In the genomic region with DNA sequence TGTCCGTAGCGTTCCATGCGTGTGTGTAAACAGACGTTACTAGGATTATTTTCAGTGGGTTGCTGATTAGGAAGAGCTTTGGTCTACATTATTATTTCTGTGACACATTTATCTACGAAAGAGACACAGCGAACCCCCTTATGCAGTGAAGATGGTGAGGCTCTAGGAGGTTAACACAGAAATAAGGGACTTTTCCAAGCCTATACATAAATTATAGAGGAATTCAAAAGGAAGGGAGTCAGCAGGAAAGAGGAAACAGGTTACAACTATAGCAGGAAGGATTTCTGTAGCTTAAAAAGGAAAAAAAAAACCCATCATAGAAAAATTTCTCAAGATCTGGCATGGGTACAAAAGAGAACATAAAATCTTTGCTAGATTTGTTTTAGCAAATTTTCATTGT, we compare ENCODE assay signal across 1 cellular context.
TF ChIP-seq lines count a peak whose summit lies in the region.

No MANE protein-coding gene starts in this region.

TF ChIP-seq in HCT116, 20 proteins besides CTCF, POLR2A, EP300 and RAD21 (continued from another document):
- TF ChIP-seq, protein P1, sequence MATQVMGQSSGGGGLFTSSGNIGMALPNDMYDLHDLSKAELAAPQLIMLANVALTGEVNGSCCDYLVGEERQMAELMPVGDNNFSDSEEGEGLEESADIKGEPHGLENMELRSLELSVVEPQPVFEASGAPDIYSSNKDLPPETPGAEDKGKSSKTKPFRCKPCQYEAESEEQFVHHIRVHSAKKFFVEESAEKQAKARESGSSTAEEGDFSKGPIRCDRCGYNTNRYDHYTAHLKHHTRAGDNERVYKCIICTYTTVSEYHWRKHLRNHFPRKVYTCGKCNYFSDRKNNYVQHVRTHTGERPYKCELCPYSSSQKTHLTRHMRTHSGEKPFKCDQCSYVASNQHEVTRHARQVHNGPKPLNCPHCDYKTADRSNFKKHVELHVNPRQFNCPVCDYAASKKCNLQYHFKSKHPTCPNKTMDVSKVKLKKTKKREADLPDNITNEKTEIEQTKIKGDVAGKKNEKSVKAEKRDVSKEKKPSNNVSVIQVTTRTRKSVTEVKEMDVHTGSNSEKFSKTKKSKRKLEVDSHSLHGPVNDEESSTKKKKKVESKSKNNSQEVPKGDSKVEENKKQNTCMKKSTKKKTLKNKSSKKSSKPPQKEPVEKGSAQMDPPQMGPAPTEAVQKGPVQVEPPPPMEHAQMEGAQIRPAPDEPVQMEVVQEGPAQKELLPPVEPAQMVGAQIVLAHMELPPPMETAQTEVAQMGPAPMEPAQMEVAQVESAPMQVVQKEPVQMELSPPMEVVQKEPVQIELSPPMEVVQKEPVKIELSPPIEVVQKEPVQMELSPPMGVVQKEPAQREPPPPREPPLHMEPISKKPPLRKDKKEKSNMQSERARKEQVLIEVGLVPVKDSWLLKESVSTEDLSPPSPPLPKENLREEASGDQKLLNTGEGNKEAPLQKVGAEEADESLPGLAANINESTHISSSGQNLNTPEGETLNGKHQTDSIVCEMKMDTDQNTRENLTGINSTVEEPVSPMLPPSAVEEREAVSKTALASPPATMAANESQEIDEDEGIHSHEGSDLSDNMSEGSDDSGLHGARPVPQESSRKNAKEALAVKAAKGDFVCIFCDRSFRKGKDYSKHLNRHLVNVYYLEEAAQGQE (IDR thresholded peaks at IDR 0.05; ENCODE audit: low read depth): no peak
- no peak for TF ChIP-seq ZFX (IDR thresholded peaks at IDR 0.05)
- TF ChIP-seq SP1 (IDR thresholded peaks at IDR 0.05; ENCODE audit: low read depth): no peak
- TF ChIP-seq EZH2phosphoT487 (IDR thresholded peaks at IDR 0.05; ENCODE audit: borderline replicate concordance): no peak
- no peak for TF ChIP-seq TCF7L2 (IDR thresholded peaks at IDR 0.05; ENCODE audit: borderline replicate concordance, extremely low read depth, insufficient read depth, insufficient read length)
- TF ChIP-seq, protein P2, sequence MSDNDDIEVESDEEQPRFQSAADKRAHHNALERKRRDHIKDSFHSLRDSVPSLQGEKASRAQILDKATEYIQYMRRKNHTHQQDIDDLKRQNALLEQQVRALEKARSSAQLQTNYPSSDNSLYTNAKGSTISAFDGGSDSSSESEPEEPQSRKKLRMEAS (IDR thresholded peaks at IDR 0.05): no peak
- no peak for TF ChIP-seq FOSL1 (IDR thresholded peaks at IDR 0.05; ENCODE audit: low read depth)
- no peak for TF ChIP-seq SIN3A (IDR thresholded peaks at IDR 0.05; ENCODE audit: low read depth)
- TF ChIP-seq, protein P3, sequence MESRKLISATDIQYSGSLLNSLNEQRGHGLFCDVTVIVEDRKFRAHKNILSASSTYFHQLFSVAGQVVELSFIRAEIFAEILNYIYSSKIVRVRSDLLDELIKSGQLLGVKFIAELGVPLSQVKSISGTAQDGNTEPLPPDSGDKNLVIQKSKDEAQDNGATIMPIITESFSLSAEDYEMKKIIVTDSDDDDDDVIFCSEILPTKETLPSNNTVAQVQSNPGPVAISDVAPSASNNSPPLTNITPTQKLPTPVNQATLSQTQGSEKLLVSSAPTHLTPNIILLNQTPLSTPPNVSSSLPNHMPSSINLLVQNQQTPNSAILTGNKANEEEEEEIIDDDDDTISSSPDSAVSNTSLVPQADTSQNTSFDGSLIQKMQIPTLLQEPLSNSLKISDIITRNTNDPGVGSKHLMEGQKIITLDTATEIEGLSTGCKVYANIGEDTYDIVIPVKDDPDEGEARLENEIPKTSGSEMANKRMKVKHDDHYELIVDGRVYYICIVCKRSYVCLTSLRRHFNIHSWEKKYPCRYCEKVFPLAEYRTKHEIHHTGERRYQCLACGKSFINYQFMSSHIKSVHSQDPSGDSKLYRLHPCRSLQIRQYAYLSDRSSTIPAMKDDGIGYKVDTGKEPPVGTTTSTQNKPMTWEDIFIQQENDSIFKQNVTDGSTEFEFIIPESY (IDR thresholded peaks at IDR 0.05; ENCODE audit: extremely low read depth, insufficient replicate concordance, low read length): no peak
- no peak for TF ChIP-seq JUND (IDR thresholded peaks at IDR 0.05)
